In genomic region chr3:110895054-110895453, GRCh38 we compare ENCODE assay signal across 2 cellular contexts.
A peak's percentile ranks its signal among the peaks of the same experiment; 100 is the strongest.
TF ChIP-seq lines count a peak whose summit lies in the region.

No MANE protein-coding gene starts in this region.

TF ChIP-seq in liver, 16 proteins besides CTCF, POLR2A, EP300 and RAD21 (continued from another document):
- TF ChIP-seq, protein P1, sequence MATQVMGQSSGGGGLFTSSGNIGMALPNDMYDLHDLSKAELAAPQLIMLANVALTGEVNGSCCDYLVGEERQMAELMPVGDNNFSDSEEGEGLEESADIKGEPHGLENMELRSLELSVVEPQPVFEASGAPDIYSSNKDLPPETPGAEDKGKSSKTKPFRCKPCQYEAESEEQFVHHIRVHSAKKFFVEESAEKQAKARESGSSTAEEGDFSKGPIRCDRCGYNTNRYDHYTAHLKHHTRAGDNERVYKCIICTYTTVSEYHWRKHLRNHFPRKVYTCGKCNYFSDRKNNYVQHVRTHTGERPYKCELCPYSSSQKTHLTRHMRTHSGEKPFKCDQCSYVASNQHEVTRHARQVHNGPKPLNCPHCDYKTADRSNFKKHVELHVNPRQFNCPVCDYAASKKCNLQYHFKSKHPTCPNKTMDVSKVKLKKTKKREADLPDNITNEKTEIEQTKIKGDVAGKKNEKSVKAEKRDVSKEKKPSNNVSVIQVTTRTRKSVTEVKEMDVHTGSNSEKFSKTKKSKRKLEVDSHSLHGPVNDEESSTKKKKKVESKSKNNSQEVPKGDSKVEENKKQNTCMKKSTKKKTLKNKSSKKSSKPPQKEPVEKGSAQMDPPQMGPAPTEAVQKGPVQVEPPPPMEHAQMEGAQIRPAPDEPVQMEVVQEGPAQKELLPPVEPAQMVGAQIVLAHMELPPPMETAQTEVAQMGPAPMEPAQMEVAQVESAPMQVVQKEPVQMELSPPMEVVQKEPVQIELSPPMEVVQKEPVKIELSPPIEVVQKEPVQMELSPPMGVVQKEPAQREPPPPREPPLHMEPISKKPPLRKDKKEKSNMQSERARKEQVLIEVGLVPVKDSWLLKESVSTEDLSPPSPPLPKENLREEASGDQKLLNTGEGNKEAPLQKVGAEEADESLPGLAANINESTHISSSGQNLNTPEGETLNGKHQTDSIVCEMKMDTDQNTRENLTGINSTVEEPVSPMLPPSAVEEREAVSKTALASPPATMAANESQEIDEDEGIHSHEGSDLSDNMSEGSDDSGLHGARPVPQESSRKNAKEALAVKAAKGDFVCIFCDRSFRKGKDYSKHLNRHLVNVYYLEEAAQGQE (IDR thresholded peaks at IDR 0.05): peak; percentile 78
- TF ChIP-seq HNF4A (conservative IDR thresholded peaks at IDR 0.05) (peak; percentile 100), ZBTB33 (IDR thresholded peaks at IDR 0.05) (peak; percentile 80), RXRA (IDR thresholded peaks at IDR 0.05) (peak; percentile 77 to 83), FOXA2 (IDR thresholded peaks at IDR 0.05) (peak; percentile 43), YY1 (IDR thresholded peaks at IDR 0.05) (peak; percentile 75), EGR1 (IDR thresholded peaks at IDR 0.05; ENCODE audit: low read depth in 2 of 2) (peak; percentile 44 to 72), GABPA (IDR thresholded peaks at IDR 0.05 in 1 of 2, conservative IDR thresholded peaks at IDR 0.05 in 1 of 2) (peak in 1 of 2 donors; percentile 16), JUND (IDR thresholded peaks at IDR 0.05) (peak; percentile 69 to 78)
- TF ChIP-seq, protein P2, sequence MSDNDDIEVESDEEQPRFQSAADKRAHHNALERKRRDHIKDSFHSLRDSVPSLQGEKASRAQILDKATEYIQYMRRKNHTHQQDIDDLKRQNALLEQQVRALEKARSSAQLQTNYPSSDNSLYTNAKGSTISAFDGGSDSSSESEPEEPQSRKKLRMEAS (IDR thresholded peaks at IDR 0.05): peak; percentile 66

TF ChIP-seq in GM23338, 12 proteins besides CTCF, POLR2A, EP300 and RAD21 (continued from another document):
- TF ChIP-seq, protein P3, sequence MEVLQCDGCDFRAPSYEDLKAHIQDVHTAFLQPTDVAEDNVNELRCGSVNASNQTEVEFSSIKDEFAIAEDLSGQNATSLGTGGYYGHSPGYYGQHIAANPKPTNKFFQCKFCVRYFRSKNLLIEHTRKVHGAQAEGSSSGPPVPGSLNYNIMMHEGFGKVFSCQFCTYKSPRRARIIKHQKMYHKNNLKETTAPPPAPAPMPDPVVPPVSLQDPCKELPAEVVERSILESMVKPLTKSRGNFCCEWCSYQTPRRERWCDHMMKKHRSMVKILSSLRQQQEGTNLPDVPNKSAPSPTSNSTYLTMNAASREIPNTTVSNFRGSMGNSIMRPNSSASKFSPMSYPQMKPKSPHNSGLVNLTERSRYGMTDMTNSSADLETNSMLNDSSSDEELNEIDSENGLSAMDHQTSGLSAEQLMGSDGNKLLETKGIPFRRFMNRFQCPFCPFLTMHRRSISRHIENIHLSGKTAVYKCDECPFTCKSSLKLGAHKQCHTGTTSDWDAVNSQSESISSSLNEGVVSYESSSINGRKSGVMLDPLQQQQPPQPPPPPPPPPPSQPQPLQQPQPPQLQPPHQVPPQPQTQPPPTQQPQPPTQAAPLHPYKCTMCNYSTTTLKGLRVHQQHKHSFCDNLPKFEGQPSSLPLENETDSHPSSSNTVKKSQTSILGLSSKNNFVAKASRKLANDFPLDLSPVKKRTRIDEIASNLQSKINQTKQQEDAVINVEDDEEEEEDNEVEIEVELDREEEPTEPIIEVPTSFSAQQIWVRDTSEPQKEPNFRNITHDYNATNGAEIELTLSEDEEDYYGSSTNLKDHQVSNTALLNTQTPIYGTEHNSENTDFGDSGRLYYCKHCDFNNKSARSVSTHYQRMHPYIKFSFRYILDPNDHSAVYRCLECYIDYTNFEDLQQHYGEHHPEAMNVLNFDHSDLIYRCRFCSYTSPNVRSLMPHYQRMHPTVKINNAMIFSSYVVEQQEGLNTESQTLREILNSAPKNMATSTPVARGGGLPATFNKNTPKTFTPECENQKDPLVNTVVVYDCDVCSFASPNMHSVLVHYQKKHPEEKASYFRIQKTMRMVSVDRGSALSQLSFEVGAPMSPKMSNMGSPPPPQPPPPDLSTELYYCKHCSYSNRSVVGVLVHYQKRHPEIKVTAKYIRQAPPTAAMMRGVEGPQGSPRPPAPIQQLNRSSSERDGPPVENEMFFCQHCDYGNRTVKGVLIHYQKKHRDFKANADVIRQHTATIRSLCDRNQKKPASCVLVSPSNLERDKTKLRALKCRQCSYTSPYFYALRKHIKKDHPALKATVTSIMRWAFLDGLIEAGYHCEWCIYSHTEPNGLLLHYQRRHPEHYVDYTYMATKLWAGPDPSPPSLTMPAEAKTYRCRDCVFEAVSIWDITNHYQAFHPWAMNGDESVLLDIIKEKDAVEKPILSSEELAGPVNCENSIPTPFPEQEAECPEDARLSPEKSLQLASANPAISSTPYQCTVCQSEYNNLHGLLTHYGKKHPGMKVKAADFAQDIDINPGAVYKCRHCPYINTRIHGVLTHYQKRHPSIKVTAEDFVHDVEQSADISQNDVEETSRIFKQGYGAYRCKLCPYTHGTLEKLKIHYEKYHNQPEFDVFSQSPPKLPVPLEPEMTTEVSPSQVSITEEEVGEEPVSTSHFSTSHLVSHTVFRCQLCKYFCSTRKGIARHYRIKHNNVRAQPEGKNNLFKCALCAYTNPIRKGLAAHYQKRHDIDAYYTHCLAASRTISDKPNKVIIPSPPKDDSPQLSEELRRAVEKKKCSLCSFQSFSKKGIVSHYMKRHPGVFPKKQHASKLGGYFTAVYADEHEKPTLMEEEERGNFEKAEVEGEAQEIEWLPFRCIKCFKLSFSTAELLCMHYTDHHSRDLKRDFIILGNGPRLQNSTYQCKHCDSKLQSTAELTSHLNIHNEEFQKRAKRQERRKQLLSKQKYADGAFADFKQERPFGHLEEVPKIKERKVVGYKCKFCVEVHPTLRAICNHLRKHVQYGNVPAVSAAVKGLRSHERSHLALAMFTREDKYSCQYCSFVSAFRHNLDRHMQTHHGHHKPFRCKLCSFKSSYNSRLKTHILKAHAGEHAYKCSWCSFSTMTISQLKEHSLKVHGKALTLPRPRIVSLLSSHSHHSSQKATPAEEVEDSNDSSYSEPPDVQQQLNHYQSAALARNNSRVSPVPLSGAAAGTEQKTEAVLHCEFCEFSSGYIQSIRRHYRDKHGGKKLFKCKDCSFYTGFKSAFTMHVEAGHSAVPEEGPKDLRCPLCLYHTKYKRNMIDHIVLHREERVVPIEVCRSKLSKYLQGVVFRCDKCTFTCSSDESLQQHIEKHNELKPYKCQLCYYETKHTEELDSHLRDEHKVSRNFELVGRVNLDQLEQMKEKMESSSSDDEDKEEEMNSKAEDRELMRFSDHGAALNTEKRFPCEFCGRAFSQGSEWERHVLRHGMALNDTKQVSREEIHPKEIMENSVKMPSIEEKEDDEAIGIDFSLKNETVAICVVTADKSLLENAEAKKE (CRISPR knock-in tag; IDR thresholded peaks at IDR 0.05): no peak
- no peak for TF ChIP-seq STAT1 (IDR thresholded peaks at IDR 0.05; ENCODE audit: unreplicated experiment)
- no peak for TF ChIP-seq EZH2 (IDR thresholded peaks at IDR 0.05; ENCODE audit: low read depth, unreplicated experiment)
- no peak for TF ChIP-seq CREB1 (CRISPR knock-in tag; IDR thresholded peaks at IDR 0.05; ENCODE audit: low read depth)
- TF ChIP-seq ZNF114 (CRISPR knock-in tag; IDR thresholded peaks at IDR 0.05): no peak
- TF ChIP-seq JUNB (IDR thresholded peaks at IDR 0.05; ENCODE audit: unreplicated experiment): no peak
- TF ChIP-seq ETS1 (IDR thresholded peaks at IDR 0.05): no peak
TF ChIP-seq in GM23338: peak in this region for 0.
